19 cellular contexts compared by ENCODE assay signal in the genomic region with DNA sequence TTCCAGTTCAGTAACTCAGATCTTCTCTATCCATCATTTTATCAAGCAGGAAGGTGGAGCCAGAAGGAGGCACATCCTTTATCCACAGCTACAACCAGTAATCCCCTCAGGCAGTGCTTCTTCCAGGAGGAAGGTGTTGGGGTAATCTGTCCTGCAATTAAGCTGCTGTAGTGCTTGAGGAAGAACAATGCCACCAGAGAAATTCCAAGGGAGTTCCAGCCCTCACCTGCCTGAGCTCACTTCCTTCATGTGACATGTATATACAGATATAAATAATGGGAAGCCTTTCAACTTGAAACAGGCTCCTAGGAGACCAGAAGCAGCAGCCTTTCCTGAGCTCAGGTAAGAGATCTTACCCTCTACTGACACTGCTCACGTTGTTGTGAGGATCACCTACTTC. TPM values are rescaled to one million over a fixed set of nuclear protein-coding genes. Genes with fewer than 3 reads are reported as not detected.
"Had no signal": no experiment of that assay in that cellular context is flagged by ENCODE, and none has a peak within 500 bp of the region (broad histone marks: within the 10 kb centered on the region; RNA-seq: fewer than 3 reads in every experiment).

No MANE protein-coding gene starts in this region.

- H3K79me2 ChIP-seq: hepatocyte had no signal

- H2AFZ ChIP-seq: hepatocyte had no signal

- H3K9me3 ChIP-seq: stomach, vagina had no signal

- H3K4me3 ChIP-seq: hepatocyte, lung, smooth muscle cell, stomach, vagina had no signal

- H3K36me3 ChIP-seq: stomach, vagina had no signal

- H3K4me2 ChIP-seq: hepatocyte, smooth muscle cell had no signal

- DNase-seq: activated CD4-positive, alpha-beta T cell treated with anti-CD3 and anti-CD28 coated beads for 1 hour; activated CD4-positive, alpha-beta T cell treated with anti-CD3 and anti-CD28 coated beads, Interleukin-2, amount 50 U/mL, for 4 hours; activated gamma-delta T cell; dermis blood vessel endothelial cell; effector memory CD4-positive, alpha-beta T cell; foreskin fibroblast; midbrain; nucleus accumbens; stimulated activated CD4-positive, alpha-beta T cell treated with anti-CD3 and anti-CD28 coated beads, Interleukin-4, amount 100 ng/mL, for 1 hour; stomach; trophoblast cell had no signal

- H3K27ac ChIP-seq: hepatocyte, stomach, vagina had no signal

- H3K4me1 ChIP-seq: vagina had no signal

RNA-seq across cellular contexts. Expression of gene IL20, which starts 2.2 kb away (rescaled TPM):
- total RNA-seq: astrocyte, chondrocyte, dermis blood vessel endothelial cell, hepatocyte, lung, sciatic nerve, smooth muscle cell, stomach, temporal lobe, vagina had no signal

RNA-seq across cellular contexts. Expression of gene IL24, which starts 34.0 kb away (rescaled TPM):
- total RNA-seq: astrocyte, chondrocyte, dermis blood vessel endothelial cell, hepatocyte, lung, sciatic nerve, stomach, temporal lobe had no signal

RNA-seq across cellular contexts. Expression of gene FCMR, which starts 58.5 kb away (rescaled TPM):
- total RNA-seq: chondrocyte, smooth muscle cell had no signal
